21 cellular contexts compared by ENCODE assay signal in the genomic region with DNA sequence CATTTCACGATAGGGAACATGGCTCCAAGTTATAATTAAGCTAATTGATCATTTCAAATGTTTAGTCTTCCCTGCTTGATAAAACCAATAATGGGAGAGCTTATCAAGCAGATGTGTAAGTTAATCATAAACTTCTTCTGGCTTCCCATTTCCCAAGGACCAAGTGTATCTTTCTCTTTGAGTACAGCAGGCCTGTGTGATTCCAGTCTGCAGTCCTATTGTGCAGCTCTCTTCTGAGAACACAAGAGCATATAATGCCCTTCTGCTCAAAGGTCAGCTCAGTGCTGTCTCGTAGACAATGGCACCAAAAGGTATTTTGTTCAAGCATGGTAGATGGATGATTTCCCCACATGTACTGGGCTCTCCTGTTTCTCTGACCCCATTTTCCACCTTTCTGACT.
"Had no signal": no experiment of that assay in that cellular context is flagged by ENCODE, and none has a peak within 500 bp of the region (broad histone marks: within the 10 kb centered on the region; RNA-seq: fewer than 3 reads in every experiment).

No MANE protein-coding gene starts in this region.

- H3K9me3 Mint-ChIP-seq: dendritic cell treated with granulocyte-macrophage colony-stimulating factor and Interleukin-4, amounts not matched to agents 40 ng/mL and 50 ng/mL, for 4 days; effector memory CD8-positive, alpha-beta T cell had no signal

- FAIRE-seq: colon, keratinocyte, urothelium cell line had no signal

- H3K4me3 Mint-ChIP-seq: dendritic cell treated with granulocyte-macrophage colony-stimulating factor and Interleukin-4, amounts not matched to agents 40 ng/mL and 50 ng/mL, for 4 days; effector memory CD8-positive, alpha-beta T cell had no signal

- H3K4me3 ChIP-seq: esophagus squamous epithelium, gastroesophageal sphincter, right atrium auricular region, sigmoid colon, skin epidermis, stomach had no signal

- ATAC-seq: effector memory CD8-positive, alpha-beta T cell; gastroesophageal sphincter; left cardiac atrium; naive thymus-derived CD4-positive, alpha-beta T cell had no signal

- H3K27me3 Mint-ChIP-seq: effector memory CD8-positive, alpha-beta T cell had no signal

- H3K27ac Mint-ChIP-seq: dendritic cell treated with granulocyte-macrophage colony-stimulating factor and Interleukin-4, amounts not matched to agents 40 ng/mL and 50 ng/mL, for 4 days; effector memory CD8-positive, alpha-beta T cell had no signal

- H3K9me3 ChIP-seq: esophagus squamous epithelium, sigmoid colon had no signal

- DNase-seq: effector memory CD8-positive, alpha-beta T cell; esophagus squamous epithelium; foreskin fibroblast; glutamatergic neuron; left cardiac atrium; mesendoderm; naive thymus-derived CD4-positive, alpha-beta T cell; posterior cingulate gyrus; sigmoid colon; stimulated activated CD4-positive, alpha-beta T cell treated with anti-CD3 and anti-CD28 coated beads, Interleukin-12 subunit alpha, Interleukin-12 subunit beta, amount 100 ng/mL, for 4 hours; stimulated activated naive CD4-positive, alpha-beta T cell; stomach; substantia nigra; trophoblast cell had no signal

- H3K4me1 ChIP-seq: esophagus squamous epithelium, gastroesophageal sphincter, right atrium auricular region, sigmoid colon had no signal

- H3K36me3 ChIP-seq: esophagus squamous epithelium, gastroesophageal sphincter, right atrium auricular region, sigmoid colon, stomach had no signal

- H3K27ac ChIP-seq: esophagus squamous epithelium, gastroesophageal sphincter, right atrium auricular region, sigmoid colon, skin epidermis, stomach had no signal

- H3K27me3 ChIP-seq: esophagus squamous epithelium, gastroesophageal sphincter, right atrium auricular region, sigmoid colon, stomach had no signal
